ENCODE assay signal across 1 cellular context in the genomic region with DNA sequence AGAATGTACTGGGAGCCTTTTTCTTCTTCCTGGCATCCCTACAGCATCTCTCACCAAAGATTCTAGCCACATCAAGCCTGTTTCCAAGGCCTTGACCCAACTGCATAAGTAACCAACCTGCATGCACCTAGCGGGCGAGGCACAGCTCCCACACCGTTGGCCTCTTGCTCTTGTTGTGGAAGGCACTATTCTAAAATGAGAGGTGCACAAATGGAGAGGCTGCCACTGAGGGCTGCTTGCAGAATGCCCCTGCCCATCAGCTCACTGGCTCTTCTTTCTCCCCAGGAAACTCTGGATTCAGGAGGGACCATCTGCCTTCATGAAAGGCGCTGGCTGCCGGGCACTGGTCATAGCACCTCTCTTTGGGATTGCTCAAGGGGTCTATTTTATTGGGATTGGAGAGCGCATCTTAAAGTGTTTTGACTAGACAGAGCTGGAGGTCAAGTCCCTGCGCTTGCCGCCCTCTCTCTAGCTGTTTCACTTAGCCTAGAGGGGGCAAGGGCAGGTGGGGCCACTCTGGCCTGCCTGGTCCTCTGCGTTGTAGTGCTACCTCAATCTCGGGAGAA.
A peak's percentile ranks its signal among the peaks of the same experiment; 100 is the strongest.
TF ChIP-seq lines count a peak whose summit lies in the region.

No MANE protein-coding gene starts in this region.

TF ChIP-seq in GM12878, 131 proteins besides CTCF, POLR2A, EP300 and RAD21:
- TF ChIP-seq GATAD2B (conservative IDR thresholded peaks at IDR 0.05; ENCODE audit: low read depth) = no peak
- peak; percentile 3; the same call in 1 of the 2 replicates for TF ChIP-seq POLR2AphosphoS5 (IDR thresholded peaks at IDR 0.05; ENCODE audit: low read length)
